ENCODE assay signal across 10 cellular contexts in the genomic region with DNA sequence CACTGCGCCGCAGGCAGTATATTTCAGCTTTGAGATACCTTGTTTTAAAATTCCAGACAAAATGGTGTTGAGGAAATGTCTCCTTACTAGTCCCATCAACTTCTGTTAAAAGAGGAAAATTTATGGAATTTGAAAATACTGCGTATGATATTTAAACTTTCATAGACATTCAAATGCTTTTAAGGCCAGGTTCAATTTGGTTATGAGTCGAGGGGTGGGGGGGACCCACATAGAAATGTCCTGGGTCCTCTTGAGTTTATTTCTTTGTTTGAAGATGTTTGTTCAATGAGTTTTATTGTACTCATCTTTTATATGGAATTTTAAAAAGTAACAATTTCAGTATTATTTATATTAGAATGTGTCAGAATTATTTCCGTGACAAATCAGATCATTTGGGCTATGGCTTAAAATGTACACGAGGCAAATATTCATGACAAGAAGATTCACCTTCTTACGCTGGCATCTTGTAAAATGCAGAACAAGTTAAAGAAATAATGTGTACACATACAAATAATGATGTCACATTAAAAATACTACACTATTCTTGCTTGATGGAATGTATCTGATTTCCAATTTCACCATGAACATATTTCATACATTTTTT. TPM values are rescaled to one million over a fixed set of nuclear protein-coding genes. Genes with fewer than 3 reads are reported as not detected.
DNase-seq lines count a peak whose midpoint lies in the region; ATAC-seq and TF ChIP-seq lines count a peak whose summit lies in the region.
"Had no signal": no experiment of that assay in that cellular context is flagged by ENCODE, and none has a peak within 500 bp of the region (broad histone marks: within the 10 kb centered on the region; RNA-seq: fewer than 3 reads in every experiment).

No MANE protein-coding gene starts in this region.

- DNase-seq in stimulated activated naive CD8-positive, alpha-beta T cell treated with anti-CD3 and anti-CD28 coated beads, Interleukin-15, Interleukin-2, amounts not matched to agents 100 U/mL and 50 U/mL, for 24 hours: no peak
- no peak for DNase-seq in activated naive CD4-positive, alpha-beta T cell treated with anti-CD3 and anti-CD28 coated beads, Interleukin-2, amount 50 U/mL, for 72 hours (ENCODE audit: low spot score in 2 of 2)
- DNase-seq in naive B cell (no peak), GM13977 (ENCODE audit: low spot score) (no peak), T1000 (lab: John Stamatoyannopoulos, UW) (no peak), NCI-H69 (lab: John Stamatoyannopoulos, UW) (no peak), H4 (ENCODE audit: low spot score) (no peak)
- DNase-seq: NCI-H510A treated with DMSO at 0.1 percent for 48 hours had no signal

- no peaks in the 10 kb centered on the region for H3K9me3 Mint-ChIP-seq in stimulated activated naive CD8-positive, alpha-beta T cell treated with anti-CD3 and anti-CD28 coated beads, Interleukin-15, Interleukin-2, amounts not matched to agents 100 ng/mL and 50 ng/mL, for 24 hours
- H3K9me3 Mint-ChIP-seq in activated naive CD4-positive, alpha-beta T cell treated with anti-CD3 and anti-CD28 coated beads, Interleukin-2, amount 50 U/mL, for 72 hours: no peaks in the 10 kb centered on the region
- no peaks in the 10 kb centered on the region for H3K9me3 Mint-ChIP-seq in naive B cell

- no peak for TF ChIP-seq CTCF in GM13977 (IDR thresholded peaks at IDR 0.05; ENCODE audit: extremely low read depth, insufficient read depth, missing control alignments)

- H3K4me1 Mint-ChIP-seq in stimulated activated naive CD8-positive, alpha-beta T cell treated with anti-CD3 and anti-CD28 coated beads, Interleukin-15, Interleukin-2, amounts not matched to agents 100 ng/mL and 50 ng/mL, for 24 hours (ENCODE audit: low read depth): peaks cover 52% of the 10 kb centered on the region
- H3K4me1 Mint-ChIP-seq in naive B cell: peaks cover 25 to 62% (median 44%) of the 10 kb centered on the region in 3 donors

- peak overlapping the region; percentile 94 for H3K4me3 Mint-ChIP-seq in stimulated activated naive CD8-positive, alpha-beta T cell treated with anti-CD3 and anti-CD28 coated beads, Interleukin-15, Interleukin-2, amounts not matched to agents 100 ng/mL and 50 ng/mL, for 24 hours
- H3K4me3 Mint-ChIP-seq in naive B cell: peak overlapping the region; percentile 83 to 100 (median 99)

- peak overlapping the region; percentile 99 for H3K27ac Mint-ChIP-seq in stimulated activated naive CD8-positive, alpha-beta T cell treated with anti-CD3 and anti-CD28 coated beads, Interleukin-15, Interleukin-2, amounts not matched to agents 100 ng/mL and 50 ng/mL, for 24 hours
- H3K27ac Mint-ChIP-seq in activated naive CD4-positive, alpha-beta T cell treated with anti-CD3 and anti-CD28 coated beads, Interleukin-2, amount 50 U/mL, for 72 hours: peak overlapping the region; percentile 93 to 94
- peak overlapping the region; percentile 86 to 97 (median 92) for H3K27ac Mint-ChIP-seq in naive B cell

- no peak for ATAC-seq in stimulated activated naive CD8-positive, alpha-beta T cell treated with anti-CD3 and anti-CD28 coated beads, Interleukin-15, Interleukin-2, amounts not matched to agents 100 U/mL and 50 U/mL, for 24 hours
- ATAC-seq in activated naive CD4-positive, alpha-beta T cell treated with anti-CD3 and anti-CD28 coated beads, Interleukin-2, amount 50 U/mL, for 72 hours: no peak
- ATAC-seq in naive B cell (ENCODE audit: low read depth in 2 of 2): no peak

- H3K36me3 Mint-ChIP-seq in stimulated activated naive CD8-positive, alpha-beta T cell treated with anti-CD3 and anti-CD28 coated beads, Interleukin-15, Interleukin-2, amounts not matched to agents 100 ng/mL and 50 ng/mL, for 24 hours (ENCODE audit: low read depth): peaks cover 58% of the 10 kb centered on the region
- H3K36me3 Mint-ChIP-seq in activated naive CD4-positive, alpha-beta T cell treated with anti-CD3 and anti-CD28 coated beads, Interleukin-2, amount 50 U/mL, for 72 hours: peaks cover 57 to 65% of the 10 kb centered on the region in 2 donors
- peaks cover 0 to 17% of the 10 kb centered on the region in 2 donors for H3K36me3 Mint-ChIP-seq in naive B cell

- no peaks in the 10 kb centered on the region for H3K27me3 Mint-ChIP-seq in stimulated activated naive CD8-positive, alpha-beta T cell treated with anti-CD3 and anti-CD28 coated beads, Interleukin-15, Interleukin-2, amounts not matched to agents 100 ng/mL and 50 ng/mL, for 24 hours
- no peaks in the 10 kb centered on the region for H3K27me3 Mint-ChIP-seq in naive B cell

- in situ Hi-C loops in GM13977 (cut with MboI; ENCODE audit: low pct_unique_long_range_greater_than_20kb, low sequenced_read_pairs, unreplicated experiment): loop anchor here (10.0 kb wide), 2 partner anchors 59 to 109 kb away; no protein-coding TSS in a partner anchor

RNA-seq across cellular contexts. Expression of a gene that starts 1.3 kb away (rescaled TPM):
- total RNA-seq in activated naive CD4-positive, alpha-beta T cell treated with anti-CD3 and anti-CD28 coated beads, Interleukin-2, amount 50 U/mL, for 72 hours: 100 to 1,000 TPM; 208 to 327 TPM
- 100 to 1,000 TPM; 127 to 347 (median 205) TPM for polyA plus RNA-seq in naive B cell (ENCODE audit: low read depth in 6 of 6)
- 0.06 and 1.2 TPM in 2 replicates for total RNA-seq in H4 (2014; rRNA removed; shearing (Covaris generic))
- total RNA-seq: SJSA1 had no signal

Comparison
In these comparisons a context has a peak if more than half of its experiments do, and no peak if none do; other contexts are left out.
1. RNA of a gene that starts 1.3 kb away (total RNA-seq): 208 to 327 TPM in activated naive CD4-positive, alpha-beta T cell treated with anti-CD3 and anti-CD28 coated beads, Interleukin-2, amount 50 U/mL, for 72 hours; 0.06 to 1.2 TPM in H4; every median in the first group is over 10 times any median in the second.
2. Peak in every context shown above with its lines, with median percentiles within 50 percentile points of each other: H3K27ac Mint-ChIP-seq.